1 cellular context compared by ENCODE assay signal in genomic region chr17:45143101-45143670, GRCh38.
A peak's percentile ranks its signal among the peaks of the same experiment; 100 is the strongest.
TF ChIP-seq lines count a peak whose summit lies in the region.

No MANE protein-coding gene starts in this region.

TF ChIP-seq in HepG2, 621 proteins besides CTCF, POLR2A, EP300 and RAD21:
- 0 out of 2 replicates have a peak, but pooled peaks have one; percentile 43 for TF ChIP-seq ZIK1 (CRISPR knock-in tag; IDR thresholded peaks at IDR 0.05; ENCODE audit: borderline replicate concordance, low read depth)
- 0 out of 2 replicates have a peak, but pooled peaks have one; percentile 20 for TF ChIP-seq POLR2G (IDR thresholded peaks at IDR 0.05; ENCODE audit: low read depth, low read length)
- no peak for TF ChIP-seq ONECUT2 (CRISPR knock-in tag; IDR thresholded peaks at IDR 0.05)
